Comparison of ENCODE assay signal across 1 cellular context in the genomic region with DNA sequence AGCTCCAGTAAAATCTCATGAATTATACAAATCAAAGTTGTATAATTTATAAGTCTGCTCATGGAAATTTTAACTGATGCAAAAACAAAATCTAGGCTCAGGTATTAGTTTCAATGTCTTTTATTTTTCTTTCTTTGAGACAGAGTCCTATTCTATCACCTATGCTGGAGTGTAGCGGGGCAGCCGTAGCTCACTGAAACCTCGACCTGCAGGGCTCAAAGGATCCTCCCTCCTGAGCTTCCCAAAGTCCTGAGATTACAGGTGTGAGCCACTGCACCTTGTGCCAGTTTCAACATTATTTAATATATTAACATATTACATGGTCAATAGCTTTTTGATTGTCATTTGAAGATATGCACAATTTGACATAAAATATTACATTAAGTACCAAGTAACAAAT.
TF ChIP-seq lines count a peak whose summit lies in the region.

No MANE protein-coding gene starts in this region.

TF ChIP-seq in GM23338, 12 proteins besides CTCF, POLR2A, EP300 and RAD21 (continued from another document):
- TF ChIP-seq, protein P1, sequence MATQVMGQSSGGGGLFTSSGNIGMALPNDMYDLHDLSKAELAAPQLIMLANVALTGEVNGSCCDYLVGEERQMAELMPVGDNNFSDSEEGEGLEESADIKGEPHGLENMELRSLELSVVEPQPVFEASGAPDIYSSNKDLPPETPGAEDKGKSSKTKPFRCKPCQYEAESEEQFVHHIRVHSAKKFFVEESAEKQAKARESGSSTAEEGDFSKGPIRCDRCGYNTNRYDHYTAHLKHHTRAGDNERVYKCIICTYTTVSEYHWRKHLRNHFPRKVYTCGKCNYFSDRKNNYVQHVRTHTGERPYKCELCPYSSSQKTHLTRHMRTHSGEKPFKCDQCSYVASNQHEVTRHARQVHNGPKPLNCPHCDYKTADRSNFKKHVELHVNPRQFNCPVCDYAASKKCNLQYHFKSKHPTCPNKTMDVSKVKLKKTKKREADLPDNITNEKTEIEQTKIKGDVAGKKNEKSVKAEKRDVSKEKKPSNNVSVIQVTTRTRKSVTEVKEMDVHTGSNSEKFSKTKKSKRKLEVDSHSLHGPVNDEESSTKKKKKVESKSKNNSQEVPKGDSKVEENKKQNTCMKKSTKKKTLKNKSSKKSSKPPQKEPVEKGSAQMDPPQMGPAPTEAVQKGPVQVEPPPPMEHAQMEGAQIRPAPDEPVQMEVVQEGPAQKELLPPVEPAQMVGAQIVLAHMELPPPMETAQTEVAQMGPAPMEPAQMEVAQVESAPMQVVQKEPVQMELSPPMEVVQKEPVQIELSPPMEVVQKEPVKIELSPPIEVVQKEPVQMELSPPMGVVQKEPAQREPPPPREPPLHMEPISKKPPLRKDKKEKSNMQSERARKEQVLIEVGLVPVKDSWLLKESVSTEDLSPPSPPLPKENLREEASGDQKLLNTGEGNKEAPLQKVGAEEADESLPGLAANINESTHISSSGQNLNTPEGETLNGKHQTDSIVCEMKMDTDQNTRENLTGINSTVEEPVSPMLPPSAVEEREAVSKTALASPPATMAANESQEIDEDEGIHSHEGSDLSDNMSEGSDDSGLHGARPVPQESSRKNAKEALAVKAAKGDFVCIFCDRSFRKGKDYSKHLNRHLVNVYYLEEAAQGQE (IDR thresholded peaks at IDR 0.05; ENCODE audit: unreplicated experiment), result no peak
- TF ChIP-seq JUNB (IDR thresholded peaks at IDR 0.05; ENCODE audit: unreplicated experiment), result no peak
- TF ChIP-seq CREB1 (CRISPR knock-in tag; IDR thresholded peaks at IDR 0.05; ENCODE audit: low read depth), result no peak
- no peak for TF ChIP-seq POLR2AphosphoS5 (IDR thresholded peaks at IDR 0.05; ENCODE audit: low read depth)
- no peak for TF ChIP-seq NANOG (IDR thresholded peaks at IDR 0.05; ENCODE audit: borderline replicate concordance)
- TF ChIP-seq STAT1 (IDR thresholded peaks at IDR 0.05; ENCODE audit: unreplicated experiment), result no peak
- TF ChIP-seq ZNF114 (CRISPR knock-in tag; IDR thresholded peaks at IDR 0.05), result no peak
- TF ChIP-seq EZH2 (IDR thresholded peaks at IDR 0.05; ENCODE audit: low read depth, unreplicated experiment), result no peak
- no peak for TF ChIP-seq ZNF331 (CRISPR knock-in tag; IDR thresholded peaks at IDR 0.05; ENCODE audit: low read depth)
- TF ChIP-seq, protein P2, sequence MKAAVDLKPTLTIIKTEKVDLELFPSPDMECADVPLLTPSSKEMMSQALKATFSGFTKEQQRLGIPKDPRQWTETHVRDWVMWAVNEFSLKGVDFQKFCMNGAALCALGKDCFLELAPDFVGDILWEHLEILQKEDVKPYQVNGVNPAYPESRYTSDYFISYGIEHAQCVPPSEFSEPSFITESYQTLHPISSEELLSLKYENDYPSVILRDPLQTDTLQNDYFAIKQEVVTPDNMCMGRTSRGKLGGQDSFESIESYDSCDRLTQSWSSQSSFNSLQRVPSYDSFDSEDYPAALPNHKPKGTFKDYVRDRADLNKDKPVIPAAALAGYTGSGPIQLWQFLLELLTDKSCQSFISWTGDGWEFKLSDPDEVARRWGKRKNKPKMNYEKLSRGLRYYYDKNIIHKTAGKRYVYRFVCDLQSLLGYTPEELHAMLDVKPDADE (IDR thresholded peaks at IDR 0.05), result no peak
- no peak for TF ChIP-seq EZH2phosphoT487 (IDR thresholded peaks at IDR 0.05; ENCODE audit: unreplicated experiment)
